1 cellular context compared by ENCODE assay signal in genomic region chr9:19748278-19749126, GRCh38.
TF ChIP-seq lines count a peak whose summit lies in the region.

No MANE protein-coding gene starts in this region.

TF ChIP-seq in K562, 482 proteins besides CTCF, POLR2A, EP300 and RAD21 (continued from another document and continues in another):
- TF ChIP-seq TCF15 (CRISPR knock-in tag; IDR thresholded peaks at IDR 0.05) (no peak), ZBTB26 (CRISPR knock-in tag; IDR thresholded peaks at IDR 0.05) (no peak), MAFF (IDR thresholded peaks at IDR 0.05; ENCODE audit: low read length) (peak; percentile 92), TRIM25 (IDR thresholded peaks at IDR 0.05; ENCODE audit: borderline replicate concordance) (no peak), ZNF212 (CRISPR knock-in tag; IDR thresholded peaks at IDR 0.05) (no peak), CXXC5 (CRISPR knock-in tag; IDR thresholded peaks at IDR 0.05) (0 out of 2 replicates have a peak, but pooled peaks have one; percentile 24), CREM (IDR thresholded peaks at IDR 0.05; ENCODE audit: low read depth) (0 out of 2 replicates have a peak, but pooled peaks have one; percentile 5), ESRRA (IDR thresholded peaks at IDR 0.05; ENCODE audit: borderline replicate concordance, low read depth) (no peak), ZZZ3 (IDR thresholded peaks at IDR 0.05) (no peak), TEAD4 (IDR thresholded peaks at IDR 0.05; ENCODE audit: low read length) (peak; percentile 91), TEAD4 (CRISPR knock-in tag; IDR thresholded peaks at IDR 0.05; ENCODE audit: borderline replicate concordance) (no peak), MAZ (CRISPR knock-in tag; conservative IDR thresholded peaks at IDR 0.05 in 1 of 2, IDR thresholded peaks at IDR 0.05 in 1 of 2) (no peak), PREB (CRISPR knock-in tag; IDR thresholded peaks at IDR 0.05) (no peak), RAD51 (IDR thresholded peaks at IDR 0.05; ENCODE audit: borderline replicate concordance, low read depth) (no peak), ZNF695 (CRISPR knock-in tag; IDR thresholded peaks at IDR 0.05) (no peak), TCF3 (CRISPR knock-in tag; IDR thresholded peaks at IDR 0.05) (peak; percentile 92), ARID3A (IDR thresholded peaks at IDR 0.05; ENCODE audit: borderline replicate concordance, low read depth, low read length) (0 out of 2 replicates have a peak, but pooled peaks have one; percentile 24), ATF4 (CRISPR knock-in tag; IDR thresholded peaks at IDR 0.05) (no peak), ZNF316 (IDR thresholded peaks at IDR 0.05) (peak; percentile 98), SNAPC5 (CRISPR knock-in tag; IDR thresholded peaks at IDR 0.05) (no peak), NBN (IDR thresholded peaks at IDR 0.05; ENCODE audit: low read depth) (no peak), ARID1B (IDR thresholded peaks at IDR 0.05) (peak; percentile 95), HNRNPK (IDR thresholded peaks at IDR 0.05; ENCODE audit: low read depth, low read length, poor library complexity, severe bottlenecking) (no peak), ZNF239 (CRISPR knock-in tag; IDR thresholded peaks at IDR 0.05) (no peak), HNRNPUL1 (IDR thresholded peaks at IDR 0.05; ENCODE audit: low read length) (no peak), CBFA2T2 (conservative IDR thresholded peaks at IDR 0.05) (peak; percentile 91), PPARD (CRISPR knock-in tag; IDR thresholded peaks at IDR 0.05) (no peak), TGIF2 (CRISPR knock-in tag; IDR thresholded peaks at IDR 0.05) (no peak), BACH1 (tag; IDR thresholded peaks at IDR 0.05) (peak; percentile 51; the same call in 1 of the 2 replicates), HDAC3 (IDR thresholded peaks at IDR 0.05; ENCODE audit: borderline replicate concordance, partially characterized antibody) (peak; percentile 70), FIP1L1 (IDR thresholded peaks at IDR 0.05; ENCODE audit: low read depth, low read length, poor library complexity, severe bottlenecking) (no peak), CEBPB (tag; IDR thresholded peaks at IDR 0.05) (peak; percentile 84), ELK1 (CRISPR knock-in tag; IDR thresholded peaks at IDR 0.05) (no peak), KHSRP (IDR thresholded peaks at IDR 0.05) (no peak), MEIS2 (IDR thresholded peaks at IDR 0.05; ENCODE audit: partially characterized antibody) (peak; percentile 25), TFAM (CRISPR knock-in tag; conservative IDR thresholded peaks at IDR 0.05) (no peak), MBD1 (CRISPR knock-in tag; IDR thresholded peaks at IDR 0.05) (no peak), ZFP30 (CRISPR knock-in tag; IDR thresholded peaks at IDR 0.05; ENCODE audit: borderline replicate concordance) (no peak), GATA2 (CRISPR knock-in tag; IDR thresholded peaks at IDR 0.05) (0 out of 2 replicates have a peak, but pooled peaks have one; percentile 58), DPF2 (IDR thresholded peaks at IDR 0.05) (peak; percentile 94), AFF4 (CRISPR knock-in tag; IDR thresholded peaks at IDR 0.05) (no peak), ETS2 (tag; IDR thresholded peaks at IDR 0.05; ENCODE audit: borderline replicate concordance, poor library complexity, severe bottlenecking) (no peak), THAP7 (CRISPR knock-in tag; IDR thresholded peaks at IDR 0.05) (no peak), ZEB2 (IDR thresholded peaks at IDR 0.05) (0 out of 2 replicates have a peak, but pooled peaks have one; percentile 52), BDP1 (IDR thresholded peaks at IDR 0.05; ENCODE audit: insufficient read depth, insufficient read length) (no peak), NFIC (IDR thresholded peaks at IDR 0.05) (peak; percentile 71), ZBTB2 (IDR thresholded peaks at IDR 0.05) (no peak), FOXK2 (conservative IDR thresholded peaks at IDR 0.05 in 1 of 2, IDR thresholded peaks at IDR 0.05 in 1 of 2; ENCODE audit: low read depth in 2 of 2) (peak in 1 of 2 experiments; percentile 69; a peak in 2 of 4 replicates), ATF7 (IDR thresholded peaks at IDR 0.05) (peak; percentile 42; the same call in 1 of the 2 replicates), EZH2 (IDR thresholded peaks at IDR 0.05; ENCODE audit: borderline replicate concordance, low read depth, low read length) (no peak), ZNF395 (CRISPR knock-in tag; IDR thresholded peaks at IDR 0.05) (peak; percentile 58; the same call in 1 of the 2 replicates)
